1 cellular context compared by ENCODE assay signal in the genomic region with DNA sequence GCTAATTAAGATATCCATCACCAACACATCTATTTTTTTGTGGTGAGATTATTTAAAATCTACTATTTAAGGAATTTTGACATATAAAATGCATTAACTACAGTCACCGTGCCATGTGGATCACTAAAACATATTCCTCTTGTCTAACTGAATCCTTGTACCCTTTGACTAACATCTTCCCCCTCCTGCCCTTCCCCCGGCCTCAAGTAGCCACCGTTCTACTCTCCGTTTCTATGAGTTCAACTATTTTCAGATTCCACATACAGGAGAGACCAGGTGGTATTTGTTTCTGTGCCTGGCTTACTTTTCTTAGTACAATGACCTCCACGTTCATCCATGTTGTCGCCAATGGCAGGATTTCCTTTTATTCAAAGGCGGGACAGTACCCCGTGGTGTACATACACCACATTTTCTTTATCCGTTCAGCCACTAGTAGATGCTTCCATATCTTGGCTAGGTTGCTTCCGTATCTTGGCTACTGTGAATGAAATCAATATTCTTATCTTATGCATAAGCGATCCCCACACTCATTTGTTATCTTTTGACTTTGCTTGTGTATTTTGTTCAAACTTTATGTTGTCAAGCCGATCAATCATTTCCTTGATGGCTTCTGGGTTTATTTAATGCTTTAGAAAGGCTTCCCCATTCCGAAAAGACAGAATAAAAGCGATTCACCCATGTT.
TF ChIP-seq lines count a peak whose summit lies in the region.

No MANE protein-coding gene starts in this region.

TF ChIP-seq in GM23338, 12 proteins besides CTCF, POLR2A, EP300 and RAD21 (continued from another document):
- TF ChIP-seq, protein P1, sequence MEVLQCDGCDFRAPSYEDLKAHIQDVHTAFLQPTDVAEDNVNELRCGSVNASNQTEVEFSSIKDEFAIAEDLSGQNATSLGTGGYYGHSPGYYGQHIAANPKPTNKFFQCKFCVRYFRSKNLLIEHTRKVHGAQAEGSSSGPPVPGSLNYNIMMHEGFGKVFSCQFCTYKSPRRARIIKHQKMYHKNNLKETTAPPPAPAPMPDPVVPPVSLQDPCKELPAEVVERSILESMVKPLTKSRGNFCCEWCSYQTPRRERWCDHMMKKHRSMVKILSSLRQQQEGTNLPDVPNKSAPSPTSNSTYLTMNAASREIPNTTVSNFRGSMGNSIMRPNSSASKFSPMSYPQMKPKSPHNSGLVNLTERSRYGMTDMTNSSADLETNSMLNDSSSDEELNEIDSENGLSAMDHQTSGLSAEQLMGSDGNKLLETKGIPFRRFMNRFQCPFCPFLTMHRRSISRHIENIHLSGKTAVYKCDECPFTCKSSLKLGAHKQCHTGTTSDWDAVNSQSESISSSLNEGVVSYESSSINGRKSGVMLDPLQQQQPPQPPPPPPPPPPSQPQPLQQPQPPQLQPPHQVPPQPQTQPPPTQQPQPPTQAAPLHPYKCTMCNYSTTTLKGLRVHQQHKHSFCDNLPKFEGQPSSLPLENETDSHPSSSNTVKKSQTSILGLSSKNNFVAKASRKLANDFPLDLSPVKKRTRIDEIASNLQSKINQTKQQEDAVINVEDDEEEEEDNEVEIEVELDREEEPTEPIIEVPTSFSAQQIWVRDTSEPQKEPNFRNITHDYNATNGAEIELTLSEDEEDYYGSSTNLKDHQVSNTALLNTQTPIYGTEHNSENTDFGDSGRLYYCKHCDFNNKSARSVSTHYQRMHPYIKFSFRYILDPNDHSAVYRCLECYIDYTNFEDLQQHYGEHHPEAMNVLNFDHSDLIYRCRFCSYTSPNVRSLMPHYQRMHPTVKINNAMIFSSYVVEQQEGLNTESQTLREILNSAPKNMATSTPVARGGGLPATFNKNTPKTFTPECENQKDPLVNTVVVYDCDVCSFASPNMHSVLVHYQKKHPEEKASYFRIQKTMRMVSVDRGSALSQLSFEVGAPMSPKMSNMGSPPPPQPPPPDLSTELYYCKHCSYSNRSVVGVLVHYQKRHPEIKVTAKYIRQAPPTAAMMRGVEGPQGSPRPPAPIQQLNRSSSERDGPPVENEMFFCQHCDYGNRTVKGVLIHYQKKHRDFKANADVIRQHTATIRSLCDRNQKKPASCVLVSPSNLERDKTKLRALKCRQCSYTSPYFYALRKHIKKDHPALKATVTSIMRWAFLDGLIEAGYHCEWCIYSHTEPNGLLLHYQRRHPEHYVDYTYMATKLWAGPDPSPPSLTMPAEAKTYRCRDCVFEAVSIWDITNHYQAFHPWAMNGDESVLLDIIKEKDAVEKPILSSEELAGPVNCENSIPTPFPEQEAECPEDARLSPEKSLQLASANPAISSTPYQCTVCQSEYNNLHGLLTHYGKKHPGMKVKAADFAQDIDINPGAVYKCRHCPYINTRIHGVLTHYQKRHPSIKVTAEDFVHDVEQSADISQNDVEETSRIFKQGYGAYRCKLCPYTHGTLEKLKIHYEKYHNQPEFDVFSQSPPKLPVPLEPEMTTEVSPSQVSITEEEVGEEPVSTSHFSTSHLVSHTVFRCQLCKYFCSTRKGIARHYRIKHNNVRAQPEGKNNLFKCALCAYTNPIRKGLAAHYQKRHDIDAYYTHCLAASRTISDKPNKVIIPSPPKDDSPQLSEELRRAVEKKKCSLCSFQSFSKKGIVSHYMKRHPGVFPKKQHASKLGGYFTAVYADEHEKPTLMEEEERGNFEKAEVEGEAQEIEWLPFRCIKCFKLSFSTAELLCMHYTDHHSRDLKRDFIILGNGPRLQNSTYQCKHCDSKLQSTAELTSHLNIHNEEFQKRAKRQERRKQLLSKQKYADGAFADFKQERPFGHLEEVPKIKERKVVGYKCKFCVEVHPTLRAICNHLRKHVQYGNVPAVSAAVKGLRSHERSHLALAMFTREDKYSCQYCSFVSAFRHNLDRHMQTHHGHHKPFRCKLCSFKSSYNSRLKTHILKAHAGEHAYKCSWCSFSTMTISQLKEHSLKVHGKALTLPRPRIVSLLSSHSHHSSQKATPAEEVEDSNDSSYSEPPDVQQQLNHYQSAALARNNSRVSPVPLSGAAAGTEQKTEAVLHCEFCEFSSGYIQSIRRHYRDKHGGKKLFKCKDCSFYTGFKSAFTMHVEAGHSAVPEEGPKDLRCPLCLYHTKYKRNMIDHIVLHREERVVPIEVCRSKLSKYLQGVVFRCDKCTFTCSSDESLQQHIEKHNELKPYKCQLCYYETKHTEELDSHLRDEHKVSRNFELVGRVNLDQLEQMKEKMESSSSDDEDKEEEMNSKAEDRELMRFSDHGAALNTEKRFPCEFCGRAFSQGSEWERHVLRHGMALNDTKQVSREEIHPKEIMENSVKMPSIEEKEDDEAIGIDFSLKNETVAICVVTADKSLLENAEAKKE (CRISPR knock-in tag; IDR thresholded peaks at IDR 0.05): no peak
- TF ChIP-seq EZH2 (IDR thresholded peaks at IDR 0.05; ENCODE audit: low read depth, unreplicated experiment) (no peak), ZNF331 (CRISPR knock-in tag; IDR thresholded peaks at IDR 0.05; ENCODE audit: low read depth) (no peak)
TF ChIP-seq in GM23338: peak in this region for 0.
